In genomic region chr2:130839011-130839780, GRCh38 we compare ENCODE assay signal across 33 cellular contexts.
"Had no signal": no experiment of that assay in that cellular context is flagged by ENCODE, and none has a peak within 500 bp of the region (broad histone marks: within the 10 kb centered on the region; RNA-seq: fewer than 3 reads in every experiment).

No MANE protein-coding gene starts in this region.

- DNase-seq: activated CD4-positive, alpha-beta T cell treated with anti-CD3 and anti-CD28 coated beads for 36 hours; activated CD4-positive, alpha-beta T cell treated with anti-CD3 and anti-CD28 coated beads, Interleukin-2, amount 10 ng/mL, durations not matched to agents 7 days and 5 days; activated CD4-positive, alpha-beta T cell treated with anti-CD3 and anti-CD28 coated beads, Interleukin-2, amount 50 U/mL, for 48 hours; activated CD8-positive, alpha-beta T cell treated with anti-CD3 and anti-CD28 coated beads, Interleukin-2, amount 10 ng/mL, durations not matched to agents 7 days and 5 days; activated gamma-delta T cell; activated naive CD4-positive, alpha-beta T cell treated with anti-CD3 and anti-CD28 coated beads for 36 hours; activated T-cell treated with anti-CD3 and anti-CD28 coated beads, Interleukin-2, amount 50 U/mL, for 24 hours; adrenal gland; body of pancreas; central memory CD4-positive, alpha-beta T cell; Karpas-422; KBM-7; MM.1S; NCI-H1092 treated with DMSO at 0.1 percent for 48 hours; NCI-H1417; NCI-H146; NCI-H187; NCI-H2029 treated with DMSO at 0.1 percent for 48 hours; NCI-H2107; NCI-H2171; NCI-H510A; NCI-H526; NCI-H748 treated with DMSO at 0.1 percent for 48 hours; NK-92 treated with Interleukin-12 subunit alpha and Interleukin-12 subunit beta, amount 100 ng/mL, for 24 hours; PC-9; SHP77; SJCRH30 had no signal

- H3K4me3 Mint-ChIP-seq: activated CD4-positive, alpha-beta T cell treated with anti-CD3 and anti-CD28 coated beads for 36 hours; activated CD4-positive, alpha-beta T cell treated with anti-CD3 and anti-CD28 coated beads, Interleukin-2, amount 10 ng/mL, durations not matched to agents 7 days and 5 days; activated CD8-positive, alpha-beta T cell treated with anti-CD3 and anti-CD28 coated beads, Interleukin-2, amount 10 ng/mL, durations not matched to agents 7 days and 5 days; activated naive CD4-positive, alpha-beta T cell treated with anti-CD3 and anti-CD28 coated beads for 36 hours; activated T-cell treated with anti-CD3 and anti-CD28 coated beads, Interleukin-2, amount 50 U/mL, for 24 hours; T-helper 1 cell treated with Interleukin-12 subunit alpha and Interleukin-12 subunit beta and Interleukin-4 antibody, amounts not matched to agents 30 μg/mL and 1 μg/mL, for 36 hours; T-helper 2 cell treated with Interferon-gamma antibody and Interleukin-4, amounts not matched to agents 5 μg/mL and 100 μg/mL, for 36 hours had no signal

- H3K9me3 Mint-ChIP-seq: activated CD4-positive, alpha-beta T cell treated with anti-CD3 and anti-CD28 coated beads, Interleukin-2, amount 10 ng/mL, durations not matched to agents 7 days and 5 days; activated naive CD4-positive, alpha-beta T cell treated with anti-CD3 and anti-CD28 coated beads for 36 hours; activated naive CD4-positive, alpha-beta T cell treated with anti-CD3 and anti-CD28 coated beads, Interleukin-2, amount 50 U/mL, for 72 hours; activated T-cell treated with anti-CD3 and anti-CD28 coated beads, Interleukin-2, amount 50 U/mL, for 24 hours; activated T-helper 2 cell treated with anti-CD3 and anti-CD28 coated beads, Interferon-gamma antibody, Interleukin-2, Interleukin-4, amounts not matched to agents 10 μg/mL and 5 μg/mL and 100 μg/mL, durations not matched to agents 14 hours and 24 hours and 36 hours; IgD-negative memory B cell; T-helper 1 cell treated with Interleukin-12 subunit alpha and Interleukin-12 subunit beta and Interleukin-4 antibody, amounts not matched to agents 30 μg/mL and 1 μg/mL, for 36 hours; T-helper 2 cell treated with Interferon-gamma antibody and Interleukin-4, amounts not matched to agents 5 μg/mL and 100 μg/mL, for 36 hours had no signal

- H3K36me3 Mint-ChIP-seq: activated naive CD4-positive, alpha-beta T cell treated with anti-CD3 and anti-CD28 coated beads, Interleukin-2, amount 50 U/mL, for 72 hours had no signal

- ATAC-seq: activated CD4-positive, alpha-beta T cell treated with anti-CD3 and anti-CD28 coated beads for 36 hours; activated CD4-positive, CD25-positive, alpha-beta regulatory T cell treated with anti-CD3 and anti-CD28 coated beads, Interleukin-2, amount 50 U/mL, for 24 hours; activated CD8-positive, alpha-beta T cell treated with anti-CD3 and anti-CD28 coated beads, Interleukin-2, amount 10 ng/mL, durations not matched to agents 7 days and 5 days; activated naive CD4-positive, alpha-beta T cell treated with anti-CD3 and anti-CD28 coated beads, Interleukin-2, amount 50 U/mL, for 72 hours; body of pancreas had no signal

- H3K4me1 Mint-ChIP-seq: activated CD4-positive, alpha-beta T cell treated with anti-CD3 and anti-CD28 coated beads for 36 hours; activated CD4-positive, alpha-beta T cell treated with anti-CD3 and anti-CD28 coated beads, Interleukin-2, amount 10 ng/mL, durations not matched to agents 7 days and 5 days had no signal

- H3K27ac Mint-ChIP-seq: activated CD4-positive, alpha-beta T cell treated with anti-CD3 and anti-CD28 coated beads for 36 hours; activated CD4-positive, alpha-beta T cell treated with anti-CD3 and anti-CD28 coated beads, Interleukin-2, amount 10 ng/mL, durations not matched to agents 7 days and 5 days; activated CD8-positive, alpha-beta T cell treated with anti-CD3 and anti-CD28 coated beads, Interleukin-2, amount 10 ng/mL, durations not matched to agents 7 days and 5 days; activated naive CD4-positive, alpha-beta T cell treated with anti-CD3 and anti-CD28 coated beads for 36 hours; activated naive CD4-positive, alpha-beta T cell treated with anti-CD3 and anti-CD28 coated beads, Interleukin-2, amount 50 U/mL, for 72 hours; activated T-cell treated with anti-CD3 and anti-CD28 coated beads, Interleukin-2, amount 50 U/mL, for 24 hours; activated T-helper 2 cell treated with anti-CD3 and anti-CD28 coated beads, Interferon-gamma antibody, Interleukin-2, Interleukin-4, amounts not matched to agents 10 μg/mL and 5 μg/mL and 100 μg/mL, durations not matched to agents 14 hours and 24 hours and 36 hours; T-helper 1 cell treated with Interleukin-12 subunit alpha and Interleukin-12 subunit beta and Interleukin-4 antibody, amounts not matched to agents 30 μg/mL and 1 μg/mL, for 36 hours; T-helper 2 cell treated with Interferon-gamma antibody and Interleukin-4, amounts not matched to agents 5 μg/mL and 100 μg/mL, for 36 hours had no signal
